22 cellular contexts compared by ENCODE assay signal in the genomic region with DNA sequence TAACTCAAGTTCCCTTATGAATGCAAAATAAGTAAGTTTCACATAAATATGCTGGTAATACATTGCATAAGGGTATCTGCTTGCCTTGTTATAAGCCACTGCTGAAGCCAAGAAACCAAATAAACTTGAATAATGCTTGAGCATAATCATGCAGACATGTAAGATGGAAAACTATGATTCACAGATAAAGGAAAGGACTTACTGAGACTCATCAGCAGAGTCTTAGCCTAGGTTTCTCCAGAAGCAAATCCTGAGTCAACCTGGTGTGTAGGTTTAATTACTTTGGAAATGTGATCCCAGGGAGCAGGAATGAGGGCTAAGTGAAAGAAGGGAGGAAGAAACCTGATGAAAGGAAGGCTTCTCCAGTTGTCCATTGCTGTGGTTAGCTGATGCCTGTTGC.
"Had no signal": no experiment of that assay in that cellular context is flagged by ENCODE, and none has a peak within 500 bp of the region (broad histone marks: within the 10 kb centered on the region; RNA-seq: fewer than 3 reads in every experiment).

No MANE protein-coding gene starts in this region.

- ATAC-seq: activated CD8-positive, alpha-beta T cell treated with anti-CD3 and anti-CD28 coated beads, Interleukin-2, amount 10 ng/mL, durations not matched to agents 7 days and 5 days; activated naive CD4-positive, alpha-beta T cell treated with anti-CD3 and anti-CD28 coated beads, Interleukin-2, amount 50 U/mL, for 72 hours; natural killer cell; sciatic nerve; stimulated activated effector memory CD8-positive, alpha-beta T cell treated with anti-CD3 and anti-CD28 coated beads, Interleukin-12 subunit alpha, Interleukin-12 subunit beta, amount 100 ng/mL, for 72 hours had no signal

- H3K36me3 Mint-ChIP-seq: mesothelial cell of epicardium; natural killer cell; stimulated activated effector memory CD8-positive, alpha-beta T cell treated with anti-CD3 and anti-CD28 coated beads, Interleukin-12 subunit alpha, Interleukin-12 subunit beta, amount 100 ng/mL, for 72 hours had no signal

- FAIRE-seq: frontal cortex, small intestine, urothelium cell line had no signal

- H3K36me3 ChIP-seq: adrenal gland, breast epithelium, left ventricle myocardium inferior, stomach, transverse colon had no signal

- H3K9me3 Mint-ChIP-seq: endodermal cell, natural killer cell had no signal

- H3K4me1 Mint-ChIP-seq: stimulated activated effector memory CD8-positive, alpha-beta T cell treated with anti-CD3 and anti-CD28 coated beads, Interleukin-12 subunit alpha, Interleukin-12 subunit beta, amount 100 ng/mL, for 72 hours had no signal

- H3K27me3 ChIP-seq: adrenal gland, breast epithelium, hepatocyte, stomach, transverse colon had no signal

- DNase-seq: activated CD4-positive, alpha-beta T cell treated with anti-CD3 and anti-CD28 coated beads for 1 hour; activated CD4-positive, alpha-beta T cell treated with anti-CD3 and anti-CD28 coated beads, Interleukin-2, amount 50 U/mL, for 1 hour; activated CD8-positive, alpha-beta T cell treated with anti-CD3 and anti-CD28 coated beads, Interleukin-2, amount 10 ng/mL, durations not matched to agents 7 days and 5 days; adrenal gland; endodermal cell; glutamatergic neuron; left ventricle myocardium inferior; natural killer cell; small intestine; stimulated activated CD4-positive, alpha-beta T cell treated with anti-CD3 and anti-CD28 coated beads, Interleukin-2, amount 100 ng/mL, for 24 hours; stomach; T-helper 9 cell; transverse colon had no signal

- H3K4me3 Mint-ChIP-seq: activated CD8-positive, alpha-beta T cell treated with anti-CD3 and anti-CD28 coated beads, Interleukin-2, amount 10 ng/mL, durations not matched to agents 7 days and 5 days; endodermal cell; mesothelial cell of epicardium; natural killer cell; stimulated activated effector memory CD8-positive, alpha-beta T cell treated with anti-CD3 and anti-CD28 coated beads, Interleukin-12 subunit alpha, Interleukin-12 subunit beta, amount 100 ng/mL, for 72 hours had no signal

- H3K4me3 ChIP-seq: adrenal gland, breast epithelium, coronary artery, hepatocyte, left ventricle myocardium inferior, stomach, transverse colon had no signal

- H3K27ac Mint-ChIP-seq: activated CD8-positive, alpha-beta T cell treated with anti-CD3 and anti-CD28 coated beads, Interleukin-2, amount 10 ng/mL, durations not matched to agents 7 days and 5 days; activated naive CD4-positive, alpha-beta T cell treated with anti-CD3 and anti-CD28 coated beads, Interleukin-2, amount 50 U/mL, for 72 hours; endodermal cell; mesothelial cell of epicardium; natural killer cell; stimulated activated effector memory CD8-positive, alpha-beta T cell treated with anti-CD3 and anti-CD28 coated beads, Interleukin-12 subunit alpha, Interleukin-12 subunit beta, amount 100 ng/mL, for 72 hours had no signal
